Comparison of ENCODE assay signal across 8 cellular contexts in genomic region chr12:66301944-66302826, GRCh38. TPM values are rescaled to one million over a fixed set of nuclear protein-coding genes. Genes with fewer than 3 reads are reported as not detected.
A peak's percentile ranks its signal among the peaks of the same experiment; 100 is the strongest.
DNase-seq lines count a peak whose midpoint lies in the region; ATAC-seq, FAIRE-seq and TF ChIP-seq lines count a peak whose summit lies in the region.

Gene HELB (plus strand): TSS chr12:66302493. CDS start chr12:66302604, 111 bp downstream.

- H2BK5ac ChIP-seq in H1 (ENCODE audit: low read depth, low read length): peak within 1 kb of the TSS; percentile 98

- H3K9me3 ChIP-seq in H1 (ENCODE audit: insufficient read depth in 2 of 2, low read depth in 1 of 2, low read length in 1 of 2): no peaks in the 10 kb centered on the region

- H3K9ac ChIP-seq in H1 (replicated peaks in 1 of 4; ENCODE audit: extremely low read depth in 1 of 4, low read depth in 3 of 4, low read length in 3 of 4): peak within 1 kb of the TSS; percentile 73 to 95 (median 88)

- CTCF ChIA-PET in H1 (lab: Charles Lee; ENCODE audit: partially characterized antibody): interaction anchor here (0.6 to 1.9 kb wide), 9 partner anchors 11 to 1244 kb away, joined by 3 to 8 read pairs (median 3); no protein-coding TSS in a partner anchor

- no peaks in the 10 kb centered on the region for H4K20me1 ChIP-seq in H1 (replicated peaks in 1 of 2; ENCODE audit: control insufficient read depth in 1 of 2, insufficient read depth in 2 of 2, low read length in 2 of 2)

- ATAC-seq in GM21390 (IDR thresholded peaks at IDR 0.05; ENCODE audit: unreplicated experiment) (peak; percentile 89), memory B cell (ENCODE audit: low read depth) (peak; percentile 90)

- H3K23ac ChIP-seq in H1 (ENCODE audit: insufficient read length): no peak within 1 kb of the TSS

- peak within 1 kb of the TSS; percentile 96; the same call in 1 of the 2 replicates for H2BK15ac ChIP-seq in H1 (ENCODE audit: low read length)

- H3K79me2 ChIP-seq in H1 (ENCODE audit: control insufficient read depth in 1 of 2, insufficient read depth in 2 of 2, low read length in 2 of 2): peaks cover 0 to 3% of the 10 kb centered on the region in 2 experiments; a peak in 1 of 4 replicates

- no peak within 1 kb of the TSS for H2BK20ac ChIP-seq in H1 (ENCODE audit: low read length)

- peak within 1 kb of the TSS; percentile 96 for H3K56ac ChIP-seq in H1 (replicated peaks; ENCODE audit: insufficient read length, low read depth, low read length)

- no peak within 1 kb of the TSS for H2AK5ac ChIP-seq in H1 (ENCODE audit: low read depth, low read length)

- no peak within 1 kb of the TSS for H3K14ac ChIP-seq in H1 (ENCODE audit: insufficient read length)

- peak within 1 kb of the TSS; percentile 100 for H2AFZ ChIP-seq in H1 (ENCODE audit: low read length)

- H3K23me2 ChIP-seq in H1 (ENCODE audit: low read depth, low read length): peaks cover 1% of the 10 kb centered on the region; the same call in 1 of the 2 replicates

- peaks cover 1% of the 10 kb centered on the region for H3K27me3 Mint-ChIP-seq in memory B cell

- peak within 1 kb of the TSS; percentile 80 to 96 (median 94) for H3K4me3 ChIP-seq in H1 (ENCODE audit: extremely low read depth in 1 of 4, insufficient read depth in 2 of 4, low read depth in 3 of 4, low read length in 4 of 4)

- TF ChIP-seq POLR2A in H1 (IDR thresholded peaks at IDR 0.05; ENCODE audit: control extremely low read depth in 1 of 2, low read depth in 2 of 2, low read length in 2 of 2): peak; percentile 72 to 94

- H3K4ac ChIP-seq in H1 (replicated peaks; ENCODE audit: insufficient read length, low read depth, low read length): peak within 1 kb of the TSS; percentile 98

- peak within 1 kb of the TSS; percentile 98 for H3K4me3 Mint-ChIP-seq in memory B cell

- H3K27me3 ChIP-seq in H1 (replicated peaks in 1 of 4; ENCODE audit: control insufficient read depth in 3 of 4, extremely low read depth in 1 of 4, insufficient read depth in 3 of 4, low read length in 3 of 4): no peaks in the 10 kb centered on the region

- FAIRE-seq in H1 (lab: Jason Lieb, UNC): peak; percentile 94

- no peak for TF ChIP-seq RAD21 in H1 (IDR thresholded peaks at IDR 0.05 in 1 of 2, conservative IDR thresholded peaks at IDR 0.05 in 1 of 2; ENCODE audit: low read depth in 2 of 2, low read length in 2 of 2)

- TF ChIP-seq CTCF in H1 (IDR thresholded peaks at IDR 0.05; ENCODE audit: control extremely low read depth in 1 of 3, insufficient read depth in 1 of 3, low read depth in 1 of 3, low read length in 3 of 3): no peak

- no peaks in the 10 kb centered on the region for H3K79me1 ChIP-seq in H1 (ENCODE audit: low read depth, low read length)

- TF ChIP-seq EP300 in H1 (IDR thresholded peaks at IDR 0.05; ENCODE audit: borderline replicate concordance in 1 of 2, low read depth in 2 of 2, low read length in 2 of 2): no peak

- peaks cover 7% of the 10 kb centered on the region for H3K36me3 Mint-ChIP-seq in memory B cell

- in situ Hi-C loops in Caki2 (cut with HindIII; ENCODE audit: low pct_unique_long_range_greater_than_20kb, low sequenced_read_pairs): no loop called here

- POLR2A ChIA-PET in H1 (lab: Charles Lee; ENCODE audit: partially characterized antibody): interaction anchor here (0.6 to 1.8 kb wide), 7 partner anchors 9 to 966 kb away, joined by 3 to 5 read pairs (median 3); partner anchors contain the start of gene TMBIM4

- peaks cover 0 to 12% (median 2%) of the 10 kb centered on the region in 4 experiments; a peak in 3 of 8 replicates for H3K36me3 ChIP-seq in H1 (ENCODE audit: control insufficient read depth in 2 of 4, insufficient read depth in 4 of 4, low read length in 3 of 4)

- H3K4me1 ChIP-seq in H1 (replicated peaks in 1 of 4; ENCODE audit: control insufficient read depth in 3 of 4, insufficient read depth in 4 of 4, low read length in 3 of 4): peaks cover 0 to 9% (median 0%) of the 10 kb centered on the region in 4 experiments; a peak in 3 of 7 replicates

- DNase-seq in Caki2 (ENCODE audit: low read depth): peak; percentile 97
- DNase-seq in HUDEP-2 (lab: John Stamatoyannopoulos, UW; ENCODE audit: unreplicated experiment in 76 of 76): peak; percentile 25 to 98 (median 94)
- peak; percentile 94 for DNase-seq in NOMO-1 treated with dmso at 0.1 percent for 144 hours (lab: John Stamatoyannopoulos, UW; ENCODE audit: unreplicated experiment)
- peak; percentile 95 to 96 for DNase-seq in activated CD8-positive, alpha-beta memory T cell treated with anti-CD3 and anti-CD28 coated beads for 4 hours (ENCODE audit: low read depth in 2 of 2)
- DNase-seq in H1 (ENCODE audit: low read depth in 1 of 2, low spot score in 2 of 2): peak; percentile 96
- DNase-seq in memory B cell (ENCODE audit: low spot score in 2 of 2): peak; percentile 72 to 75
- peak; percentile 98 for DNase-seq in stimulated activated CD8-positive, alpha-beta memory T cell treated with anti-CD3 and anti-CD28 coated beads, Interleukin-12 subunit alpha, Interleukin-12 subunit beta, amount 100 ng/mL, for 1 hour (ENCODE audit: low read depth)

- H3K9me3 Mint-ChIP-seq in memory B cell: no peaks in the 10 kb centered on the region

- H2BK120ac ChIP-seq in H1 (replicated peaks; ENCODE audit: low read depth, low read length): no peak within 1 kb of the TSS

- peak within 1 kb of the TSS; percentile 81 for H3K27ac ChIP-seq in H1 (ENCODE audit: low read depth, low read length)

- peak within 1 kb of the TSS; percentile 97 for H4K5ac ChIP-seq in H1 (ENCODE audit: insufficient read length, low read depth, low read length)

- peaks cover 25% of the 10 kb centered on the region for H3K4me1 Mint-ChIP-seq in memory B cell

- H4K8ac ChIP-seq in H1 (ENCODE audit: extremely low read depth, insufficient read depth, low read length): peak within 1 kb of the TSS; percentile 99

- WGBS in H1 (ENCODE audit: extremely low coverage in 1 of 2, insufficient coverage in 1 of 2, insufficient read length in 1 of 2, insufficient replicate concordance in 2 of 2, low coverage in 1 of 2, low lambda C conversion rate in 2 of 2, missing lambda C conversion rate in 1 of 2), 2 experiments: 5% methylated on average over 35 of the region's 45 CpGs; no CpG with 5 or more reads in 1 of the 2 experiments

- peak within 1 kb of the TSS; percentile 69 to 89 for H3K4me2 ChIP-seq in H1 (ENCODE audit: insufficient read depth in 1 of 2, low read depth in 2 of 2, low read length in 2 of 2)

- H4K91ac ChIP-seq in H1 (replicated peaks; ENCODE audit: insufficient read length, low read length): peak within 1 kb of the TSS; percentile 99

- H3K18ac ChIP-seq in H1 (ENCODE audit: extremely low read depth, low read length): peak within 1 kb of the TSS; percentile 90; the same call in 1 of the 2 replicates

- peak within 1 kb of the TSS; percentile 99; the same call in 1 of the 2 replicates for H2BK12ac ChIP-seq in H1 (ENCODE audit: low read depth, low read length)

- peak within 1 kb of the TSS; percentile 95 for H3K27ac Mint-ChIP-seq in memory B cell

TF ChIP-seq in H1, 55 proteins besides CTCF, POLR2A, EP300 and RAD21 (continues in another document):
- peak in 1 of 2 experiments; percentile 59; a peak in 2 of 4 replicates for TF ChIP-seq SIN3A (conservative IDR thresholded peaks at IDR 0.05 in 1 of 2, IDR thresholded peaks at IDR 0.05 in 1 of 2; ENCODE audit: low read depth in 1 of 2, low read length in 2 of 2)
- TF ChIP-seq ZNF274 (IDR thresholded peaks at IDR 0.05; ENCODE audit: borderline replicate concordance, extremely low read depth, low read length): no peak
- peak; percentile 65 for TF ChIP-seq MAX (IDR thresholded peaks at IDR 0.05)
- no peak for TF ChIP-seq KDM1A (IDR thresholded peaks at IDR 0.05; ENCODE audit: borderline replicate concordance, low read length)
- no peak for TF ChIP-seq E2F6 (IDR thresholded peaks at IDR 0.05)
- TF ChIP-seq SAP30 (IDR thresholded peaks at IDR 0.05; ENCODE audit: insufficient read depth, insufficient replicate concordance, low read length): peak; percentile 69
- no peak for TF ChIP-seq CTBP2 (IDR thresholded peaks at IDR 0.05; ENCODE audit: borderline replicate concordance, insufficient read depth, insufficient read length, low read length)
- TF ChIP-seq PHF8 (conservative IDR thresholded peaks at IDR 0.05; ENCODE audit: low read depth, low read length): peak; percentile 89
- peak; percentile 77; the same call in 1 of the 2 replicates for TF ChIP-seq TBP (IDR thresholded peaks at IDR 0.05; ENCODE audit: low read depth, low read length)
- TF ChIP-seq BRCA1 (IDR thresholded peaks at IDR 0.05; ENCODE audit: low read depth, low read length): no peak
- peak; percentile 88 for TF ChIP-seq TAF1 (IDR thresholded peaks at IDR 0.05; ENCODE audit: low read depth, low read length)
- TF ChIP-seq TAF7 (optimal IDR thresholded peaks at IDR 0.05; ENCODE audit: borderline replicate concordance, low read depth, low read length): peak; percentile 64
- TF ChIP-seq GTF2F1 (IDR thresholded peaks at IDR 0.05; ENCODE audit: borderline replicate concordance, low read depth, low read length): peak; percentile 70; the same call in 1 of the 2 replicates
- peak; percentile 87 for TF ChIP-seq ASH2L (IDR thresholded peaks at IDR 0.05; ENCODE audit: low read length)
- peak; percentile 88 for TF ChIP-seq KDM4A (IDR thresholded peaks at IDR 0.05; ENCODE audit: low read depth, low read length, severe bottlenecking)
- no peak; the same call in 1 of the 2 replicates for TF ChIP-seq MAFK (IDR thresholded peaks at IDR 0.05; ENCODE audit: low read depth, low read length)
- peak; percentile 33; the same call in 1 of the 2 replicates for TF ChIP-seq CREB1 (IDR thresholded peaks at IDR 0.05)

RNA-seq across cellular contexts. Expression of gene HELB, which starts in this region (rescaled TPM):
- 7.8 and 8.0 TPM in 2 replicates for total RNA-seq in Caki2 (2014; rRNA removed; shearing (Covaris generic); ENCODE audit: low replicate concordance)
- total RNA-seq in H1 (2021; fragmentation: NEBNext Ultra II Directional; extraction: Animal tissue kit (Norgen Biotek cat#: 25700)): 6.5 and 7.6 TPM in 2 replicates
- polyA plus RNA-seq in H1 (2011; rRNA removed): 1.4 and 1.8 TPM in 2 replicates
- 1.8 TPM for polyA plus RNA-seq in H1 (2011; cell fraction: cytosol; rRNA removed)
- polyA plus RNA-seq in H1 (2011; cell fraction: nucleus; rRNA removed): 2.0 TPM
- polyA plus RNA-seq in H1 (2012, experiment 1 of 2): 1.1 to 2.3 TPM (median 1.5 TPM) in 4 replicates
- 0.08 TPM for polyA plus RNA-seq in H1 (2012, experiment 2 of 2)
- 2.3 TPM for polyA plus RNA-seq in H1 (2013, experiment 1 of 2)
- polyA plus RNA-seq in H1 (2013, experiment 2 of 2): 2.2 TPM
- 6.8 and 8.2 TPM in 2 replicates for polyA minus RNA-seq in H1 (2011; rRNA and poly(A)+ RNA removed)
- 3.5 TPM for polyA minus RNA-seq in H1 (2011; cell fraction: cytosol; rRNA and poly(A)+ RNA removed)
- 17.4 TPM for polyA minus RNA-seq in H1 (2011; cell fraction: nucleus; rRNA and poly(A)+ RNA removed)

Comparison
In these comparisons a context has a peak if more than half of its experiments do, and no peak if none do; other contexts are left out.
1. Peak in every context shown above with its lines: DNase-seq, ATAC-seq, H3K4me3 ChIP-seq and H3K27ac ChIP-seq.